ENCODE assay signal across 24 cellular contexts in genomic region chr15:28165791-28166190, GRCh38.
"Had no signal": no experiment of that assay in that cellular context is flagged by ENCODE, and none has a peak within 500 bp of the region (broad histone marks: within the 10 kb centered on the region; RNA-seq: fewer than 3 reads in every experiment).

No MANE protein-coding gene starts in this region.

- H3K4me3 ChIP-seq: K562, PC-9, Peyer's patch, SJCRH30, SK-N-MC had no signal

- H3K4me1 ChIP-seq: Peyer's patch, SJCRH30 had no signal

- DNase-seq: Kasumi-1, MM.1S, NCI-H1092 treated with DMSO at 0.1 percent for 48 hours, NCI-H1436, NCI-H187, NCI-H2029, NCI-H2081 treated with DMSO at 0.1 percent for 48 hours, NCI-H2171, NCI-H226, NCI-H446, NCI-H510A, NCI-H524 treated with DMSO at 0.1 percent for 48 hours, NCI-H69, NCI-H774, OCI-M1, PC-9, Peyer's patch, SHP77 treated with DMSO at 0.1 percent for 48 hours, SJCRH30 had no signal

- H3K9ac ChIP-seq: KMS-11 had no signal

- H3K27ac ChIP-seq: HL-60, KMS-11, PC-9, Peyer's patch, SJCRH30, SK-N-MC had no signal

- FAIRE-seq: HTR-8/SVneo, K562 had no signal

- H3K9me3 ChIP-seq: Peyer's patch, SJCRH30 had no signal

- H3K27me3 ChIP-seq: Peyer's patch, SJCRH30 had no signal
